8 cellular contexts compared by ENCODE assay signal in genomic region chr19:34134190-34135032, GRCh38. TPM values are rescaled to one million over a fixed set of nuclear protein-coding genes. Genes with fewer than 3 reads are reported as not detected.
DNase-seq lines count a peak whose midpoint lies in the region; ATAC-seq lines count a peak whose summit lies in the region.

No MANE protein-coding gene starts in this region.

- no peaks in the 10 kb centered on the region for H3K9me3 Mint-ChIP-seq in activated T-helper 2 cell treated with anti-CD3 and anti-CD28 coated beads, Interferon-gamma antibody, Interleukin-2, Interleukin-4, amounts not matched to agents 10 μg/mL and 5 μg/mL and 100 μg/mL, durations not matched to agents 14 hours and 24 hours and 36 hours
- no peaks in the 10 kb centered on the region for H3K9me3 Mint-ChIP-seq in natural killer cell treated with Interleukin-12 subunit alpha and Interleukin-12 subunit beta and Interleukin-15 and Interleukin-18, amount 100 ng/mL, for 72 hours

- intact Hi-C loops in activated T-helper 2 cell treated with anti-CD3 and anti-CD28 coated beads, Interferon-gamma antibody, Interleukin-2, Interleukin-4, amounts not matched to agents 10 μg/mL and 5 μg/mL and 100 μg/mL, durations not matched to agents 14 hours and 24 hours and 36 hours (cut with micrococcal nuclease), result loop anchor here (1.0 kb wide), 1 partner anchor 37 kb away; no protein-coding TSS in a partner anchor

- peak; percentile 82 for DNase-seq in EH (ENCODE audit: low read depth)
- DNase-seq in KBM-7, result peak; percentile 86
- DNase-seq in RPMI7951 (ENCODE audit: low read depth), result peak; percentile 89
- DNase-seq in activated T-helper 2 cell treated with anti-CD3 and anti-CD28 coated beads, Interferon-gamma antibody, Interleukin-2, Interleukin-4, amounts not matched to agents 10 μg/mL and 5 μg/mL and 100 μg/mL, durations not matched to agents 14 hours and 24 hours and 36 hours (ENCODE audit: low spot score), result peak; percentile 84
- DNase-seq in fibroblast of peridontal ligament (ENCODE audit: extremely low read depth), result peak; percentile 64
- DNase-seq in natural killer cell treated with Interleukin-12 subunit alpha and Interleukin-12 subunit beta and Interleukin-15 and Interleukin-18, amount 100 ng/mL, for 72 hours (ENCODE audit: low spot score), result peak; percentile 92
- DNase-seq in stimulated activated naive CD4-positive, alpha-beta T cell treated with Interleukin-2 at 50 U/mL for 16 hours (lab: John Stamatoyannopoulos, UW), result peak; percentile 84

- H3K4me3 Mint-ChIP-seq in activated T-helper 2 cell treated with anti-CD3 and anti-CD28 coated beads, Interferon-gamma antibody, Interleukin-2, Interleukin-4, amounts not matched to agents 10 μg/mL and 5 μg/mL and 100 μg/mL, durations not matched to agents 14 hours and 24 hours and 36 hours (ENCODE audit: low read depth), result peak overlapping the region; percentile 88
- peak overlapping the region; percentile 92 for H3K4me3 Mint-ChIP-seq in natural killer cell treated with Interleukin-12 subunit alpha and Interleukin-12 subunit beta and Interleukin-15 and Interleukin-18, amount 100 ng/mL, for 72 hours

- peak overlapping the region; percentile 87 for H3K27ac Mint-ChIP-seq in activated T-helper 2 cell treated with anti-CD3 and anti-CD28 coated beads, Interferon-gamma antibody, Interleukin-2, Interleukin-4, amounts not matched to agents 10 μg/mL and 5 μg/mL and 100 μg/mL, durations not matched to agents 14 hours and 24 hours and 36 hours
- peak overlapping the region; percentile 89 to 90 for H3K27ac Mint-ChIP-seq in natural killer cell treated with Interleukin-12 subunit alpha and Interleukin-12 subunit beta and Interleukin-15 and Interleukin-18, amount 100 ng/mL, for 72 hours

- ATAC-seq in GM21737 (IDR thresholded peaks at IDR 0.05; ENCODE audit: unreplicated experiment), result peak; percentile 97
- ATAC-seq in natural killer cell treated with Interleukin-12 subunit alpha and Interleukin-12 subunit beta and Interleukin-15 and Interleukin-18, amount 100 ng/mL, for 72 hours, result peak; percentile 99 to 100

- peaks cover 7% of the 10 kb centered on the region for H3K27me3 Mint-ChIP-seq in activated T-helper 2 cell treated with anti-CD3 and anti-CD28 coated beads, Interferon-gamma antibody, Interleukin-2, Interleukin-4, amounts not matched to agents 10 μg/mL and 5 μg/mL and 100 μg/mL, durations not matched to agents 14 hours and 24 hours and 36 hours (ENCODE audit: low read depth)
- H3K27me3 Mint-ChIP-seq in natural killer cell treated with Interleukin-12 subunit alpha and Interleukin-12 subunit beta and Interleukin-15 and Interleukin-18, amount 100 ng/mL, for 72 hours, result peaks cover 0 to 3% of the 10 kb centered on the region in 2 donors

- in situ Hi-C loops in KBM-7 (cut with MboI; ENCODE audit: low pct_unique_long_range_greater_than_20kb, low sequenced_read_pairs), result no loop called here

- no peaks in the 10 kb centered on the region for H3K36me3 Mint-ChIP-seq in activated T-helper 2 cell treated with anti-CD3 and anti-CD28 coated beads, Interferon-gamma antibody, Interleukin-2, Interleukin-4, amounts not matched to agents 10 μg/mL and 5 μg/mL and 100 μg/mL, durations not matched to agents 14 hours and 24 hours and 36 hours (ENCODE audit: low read depth)
- H3K36me3 Mint-ChIP-seq in natural killer cell treated with Interleukin-12 subunit alpha and Interleukin-12 subunit beta and Interleukin-15 and Interleukin-18, amount 100 ng/mL, for 72 hours, result no peaks in the 10 kb centered on the region

- peaks cover 10% of the 10 kb centered on the region for H3K4me1 Mint-ChIP-seq in activated T-helper 2 cell treated with anti-CD3 and anti-CD28 coated beads, Interferon-gamma antibody, Interleukin-2, Interleukin-4, amounts not matched to agents 10 μg/mL and 5 μg/mL and 100 μg/mL, durations not matched to agents 14 hours and 24 hours and 36 hours (ENCODE audit: low read depth)
- H3K4me1 Mint-ChIP-seq in natural killer cell treated with Interleukin-12 subunit alpha and Interleukin-12 subunit beta and Interleukin-15 and Interleukin-18, amount 100 ng/mL, for 72 hours (ENCODE audit: low read depth in 2 of 2), result peaks cover 0 to 2% of the 10 kb centered on the region in 2 donors

RNA-seq across cellular contexts. Expression of gene LSM14A, which starts 37.9 kb away (rescaled TPM):
- 50.3 and 62.8 TPM in 2 replicates for total RNA-seq in RPMI7951 (2014; rRNA removed; shearing (Covaris generic))
- total RNA-seq in activated T-helper 2 cell treated with anti-CD3 and anti-CD28 coated beads, Interferon-gamma antibody, Interleukin-2, Interleukin-4, amounts not matched to agents 10 μg/mL and 5 μg/mL and 100 μg/mL, durations not matched to agents 14 hours and 24 hours and 36 hours, result 95.8 and 101 TPM in 2 replicates
- 100 to 1,000 TPM; 119 to 135 TPM for total RNA-seq in natural killer cell treated with Interleukin-12 subunit alpha and Interleukin-12 subunit beta and Interleukin-15 and Interleukin-18, amount 100 ng/mL, for 72 hours

Comparison
In these comparisons a context has a peak if more than half of its experiments do, and no peak if none do; other contexts are left out.
1. Peak in every context shown above with its lines: DNase-seq and ATAC-seq.